ENCODE assay signal across 29 cellular contexts in the genomic region with DNA sequence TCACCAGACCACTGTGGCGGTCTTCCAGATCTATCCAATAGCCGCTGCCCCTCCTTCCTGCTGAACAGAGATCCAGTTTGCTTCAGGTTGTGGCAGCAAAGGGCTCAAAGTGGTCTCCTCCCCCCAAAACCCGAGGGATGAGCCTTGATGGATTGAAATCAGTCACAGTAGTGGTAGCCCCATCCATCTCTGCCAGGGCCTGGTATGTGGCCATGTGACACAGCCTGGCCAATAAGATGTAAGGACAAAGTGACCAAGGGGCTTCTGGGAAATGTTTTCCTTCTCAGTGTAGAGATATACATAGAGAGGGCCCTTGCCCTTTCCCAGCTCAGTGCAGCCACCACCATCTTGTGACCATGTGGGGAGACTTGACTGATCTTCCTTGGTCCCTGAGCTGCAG.
"Had no signal": no experiment of that assay in that cellular context is flagged by ENCODE, and none has a peak within 500 bp of the region (broad histone marks: within the 10 kb centered on the region; RNA-seq: fewer than 3 reads in every experiment).

No MANE protein-coding gene starts in this region.

- H3K9me3 ChIP-seq: ascending aorta, body of pancreas, SJSA1 had no signal

- FAIRE-seq: bronchial epithelial cell, RCC 7860 had no signal

- H3K36me3 ChIP-seq: ascending aorta, SJSA1 had no signal

- H3K4me3 ChIP-seq: ascending aorta, body of pancreas, SJSA1 had no signal

- H3K9me3 Mint-ChIP-seq: activated naive CD4-positive, alpha-beta T cell treated with anti-CD3 and anti-CD28 coated beads, Interleukin-2, amount 50 U/mL, for 24 hours; activated naive CD8-positive, alpha-beta T cell treated with anti-CD3 and anti-CD28 coated beads, Interleukin-2, amount 50 U/mL, for 24 hours; activated T-cell treated with anti-CD3 and anti-CD28 coated beads, Interleukin-2, amount 50 U/mL, for 24 hours; activated T-helper 1 cell treated with anti-CD3 and anti-CD28 coated beads, Interleukin-12 subunit alpha, Interleukin-12 subunit beta, Interleukin-2, Interleukin-4 antibody, amounts not matched to agents 30 ng/mL and 10 ng/mL and 1 ng/mL, durations not matched to agents 14 hours and 24 hours and 36 hours; central memory CD8-positive, alpha-beta T cell; T-cell had no signal

- H3K36me3 Mint-ChIP-seq: activated CD8-positive, alpha-beta memory T cell treated with anti-CD3 and anti-CD28 coated beads, Interleukin-2, amount 10 ng/mL, durations not matched to agents 7 days and 5 days; activated naive CD4-positive, alpha-beta T cell treated with anti-CD3 and anti-CD28 coated beads, Interleukin-2, amount 50 U/mL, for 24 hours; T-cell had no signal

- H3K27ac Mint-ChIP-seq: activated CD4-positive, alpha-beta T cell treated with anti-CD3 and anti-CD28 coated beads for 36 hours; activated CD8-positive, alpha-beta memory T cell treated with anti-CD3 and anti-CD28 coated beads, Interleukin-2, amount 10 ng/mL, durations not matched to agents 7 days and 5 days; activated naive CD4-positive, alpha-beta T cell treated with anti-CD3 and anti-CD28 coated beads, Interleukin-2, amount 50 U/mL, for 24 hours; activated naive CD8-positive, alpha-beta T cell treated with anti-CD3 and anti-CD28 coated beads, Interleukin-2, amount 50 U/mL, for 24 hours; activated T-cell treated with anti-CD3 and anti-CD28 coated beads, Interleukin-2, amount 50 U/mL, for 24 hours; activated T-helper 1 cell treated with anti-CD3 and anti-CD28 coated beads, Interleukin-12 subunit alpha, Interleukin-12 subunit beta, Interleukin-2, Interleukin-4 antibody, amounts not matched to agents 30 ng/mL and 10 ng/mL and 1 ng/mL, durations not matched to agents 14 hours and 24 hours and 36 hours; T-cell had no signal

- H3K27me3 ChIP-seq: ascending aorta, body of pancreas, SJSA1 had no signal

- DNase-seq: activated CD4-positive, alpha-beta T cell treated with anti-CD3 and anti-CD28 coated beads for 36 hours; activated CD4-positive, alpha-beta T cell treated with anti-CD3 and anti-CD28 coated beads, Interleukin-2, amount 50 U/mL, for 4 hours; activated CD8-positive, alpha-beta memory T cell treated with anti-CD3 and anti-CD28 coated beads, Interleukin-2, amount 10 ng/mL, durations not matched to agents 7 days and 5 days; activated effector memory CD4-positive, alpha-beta T cell treated with Interleukin-2 at 50 U/mL for 16 hours; activated naive CD4-positive, alpha-beta T cell; activated naive CD8-positive, alpha-beta T cell treated with anti-CD3 and anti-CD28 coated beads, Interleukin-2, amount 50 U/mL, for 24 hours; activated T-cell treated with anti-CD3 and anti-CD28 coated beads, Interleukin-2, amount 50 U/mL, for 24 hours; amniotic stem cell; body of pancreas; KG1; NCI-H1092; NCI-H1930; NCI-H2171; NCI-H226; NCI-H526; NCI-H774; NK-92 treated with Interleukin-12 subunit alpha and Interleukin-12 subunit beta, amount 100 ng/mL, for 24 hours; PC-3; SHP77; T-cell; T-helper 2 cell had no signal

- ATAC-seq: activated CD4-positive, alpha-beta T cell treated with anti-CD3 and anti-CD28 coated beads for 36 hours; activated CD8-positive, alpha-beta memory T cell treated with anti-CD3 and anti-CD28 coated beads, Interleukin-2, amount 10 ng/mL, durations not matched to agents 7 days and 5 days; activated naive CD8-positive, alpha-beta T cell treated with anti-CD3 and anti-CD28 coated beads, Interleukin-2, amount 50 U/mL, for 24 hours; body of pancreas; PC-3; T-cell had no signal

- H3K27ac ChIP-seq: ascending aorta, body of pancreas, SJSA1, VCaP had no signal
